Comparison of ENCODE assay signal across 5 cellular contexts in the genomic region with DNA sequence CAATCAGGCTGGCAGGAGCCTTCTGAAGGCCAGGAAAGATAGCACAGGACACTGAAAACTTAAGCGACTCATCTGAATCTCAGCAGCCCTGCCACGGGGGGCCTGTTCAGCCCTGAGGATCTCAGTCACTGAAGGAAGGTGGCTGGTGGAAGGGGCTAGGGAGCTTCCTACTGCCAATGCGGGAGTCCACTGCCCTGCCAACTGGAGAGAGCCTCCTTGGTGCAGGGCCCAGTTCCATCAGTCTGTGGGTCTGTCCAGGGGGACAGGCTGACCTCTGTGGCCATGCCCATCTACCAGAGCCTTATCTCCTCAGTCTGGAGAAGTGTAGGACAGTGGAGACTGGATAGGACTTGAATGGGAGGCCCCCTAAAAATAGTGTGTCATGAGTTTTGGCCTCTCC.
"Had no signal": no experiment of that assay in that cellular context is flagged by ENCODE, and none has a peak within 500 bp of the region (broad histone marks: within the 10 kb centered on the region; RNA-seq: fewer than 3 reads in every experiment).

No MANE protein-coding gene starts in this region.

- DNase-seq: H9, HCEC 1CT had no signal

- ATAC-seq: GM23338, HepG2 had no signal

- H3K4me3 ChIP-seq: GM23338 had no signal

- H3K27ac ChIP-seq: HL-60 had no signal

- H2AFZ ChIP-seq: GM23338 had no signal

- H3K4me2 ChIP-seq: GM23338 had no signal
